In genomic region chr2:66575625-66576371, GRCh38 we compare ENCODE assay signal across 8 cellular contexts.
A peak's percentile ranks its signal among the peaks of the same experiment; 100 is the strongest.
DNase-seq lines count a peak whose midpoint lies in the region; ATAC-seq and TF ChIP-seq lines count a peak whose summit lies in the region.

No MANE protein-coding gene starts in this region.

- H3K9me3 ChIP-seq in iPS-18a (ENCODE audit: control insufficient read depth, low read depth, low read length) (no peaks in the 10 kb centered on the region), smooth muscle cell (replicated peaks; ENCODE audit: low read depth) (no peaks in the 10 kb centered on the region)

- TF ChIP-seq CTCF in smooth muscle cell (IDR thresholded peaks at IDR 0.05; ENCODE audit: borderline replicate concordance, insufficient read depth, poor library complexity, severe bottlenecking) = no peak

- H3K27me3 Mint-ChIP-seq in activated naive CD8-positive, alpha-beta T cell treated with anti-CD3 and anti-CD28 coated beads, Interleukin-2, amount 10 ng/mL, durations not matched to agents 7 days and 5 days = peaks cover 64% of the 10 kb centered on the region

- H2AFZ ChIP-seq in smooth muscle cell (ENCODE audit: low read depth) = peak overlapping the region; percentile 72

- H3K27ac Mint-ChIP-seq in activated naive CD8-positive, alpha-beta T cell treated with anti-CD3 and anti-CD28 coated beads, Interleukin-2, amount 10 ng/mL, durations not matched to agents 7 days and 5 days = no peak overlapping the region

- no peaks in the 10 kb centered on the region for H3K79me2 ChIP-seq in smooth muscle cell (ENCODE audit: low read depth)

- peaks cover 13% of the 10 kb centered on the region for H3F3A ChIP-seq in smooth muscle cell (ENCODE audit: low read depth)

- peaks cover 56% of the 10 kb centered on the region for H3K27me3 ChIP-seq in iPS-18a (ENCODE audit: control insufficient read depth, insufficient read depth, low read length)
- peaks cover 41% of the 10 kb centered on the region for H3K27me3 ChIP-seq in smooth muscle cell (ENCODE audit: low read depth)

- peaks cover 1% of the 10 kb centered on the region for H3K4me1 Mint-ChIP-seq in activated naive CD8-positive, alpha-beta T cell treated with anti-CD3 and anti-CD28 coated beads, Interleukin-2, amount 10 ng/mL, durations not matched to agents 7 days and 5 days

- no peaks in the 10 kb centered on the region for H3K36me3 ChIP-seq in iPS-18a (ENCODE audit: control insufficient read depth, low read depth, low read length)
- H3K36me3 ChIP-seq in smooth muscle cell (ENCODE audit: low read depth) = no peaks in the 10 kb centered on the region

- no peaks in the 10 kb centered on the region for H3K36me3 Mint-ChIP-seq in activated naive CD8-positive, alpha-beta T cell treated with anti-CD3 and anti-CD28 coated beads, Interleukin-2, amount 10 ng/mL, durations not matched to agents 7 days and 5 days

- peaks cover 41% of the 10 kb centered on the region for H3K4me1 ChIP-seq in iPS-18a (ENCODE audit: control insufficient read depth, low read depth, low read length)
- H3K4me1 ChIP-seq in smooth muscle cell (ENCODE audit: low read depth) = peaks cover 49% of the 10 kb centered on the region

- DNase-seq in HCEC 1CT (peak; percentile 41), smooth muscle cell (lab: John Stamatoyannopoulos, UW; ENCODE audit: unreplicated experiment) (no peak)
- peak; percentile 30 for DNase-seq in activated naive CD8-positive, alpha-beta T cell treated with anti-CD3 and anti-CD28 coated beads, Interleukin-2, amount 10 ng/mL, durations not matched to agents 7 days and 5 days

- peak overlapping the region; percentile 24 for H3K9ac ChIP-seq in iPS-18a (ENCODE audit: low read length)
- H3K9ac ChIP-seq in smooth muscle cell (ENCODE audit: low read depth) = peak overlapping the region; percentile 91

- peak overlapping the region; percentile 96 for H3K4me2 ChIP-seq in smooth muscle cell

- H3K4me3 ChIP-seq in iPS-18a (ENCODE audit: low read length) (peak overlapping the region; percentile 72), smooth muscle cell (peak overlapping the region; percentile 85)

- under 1% methylated on average over 40 of the region's 58 CpGs for WGBS in smooth muscle cell (ENCODE audit: low lambda C conversion rate)

- POLR2A ChIA-PET in activated naive CD8-positive, alpha-beta T cell treated with anti-CD3 and anti-CD28 coated beads, Interleukin-2, amount 10 ng/mL, durations not matched to agents 7 days and 5 days (lab: Charles Lee) = no interaction called here

- peak overlapping the region; percentile 32 for H3K4me3 Mint-ChIP-seq in activated naive CD8-positive, alpha-beta T cell treated with anti-CD3 and anti-CD28 coated beads, Interleukin-2, amount 10 ng/mL, durations not matched to agents 7 days and 5 days

- ATAC-seq in activated naive CD8-positive, alpha-beta T cell treated with anti-CD3 and anti-CD28 coated beads, Interleukin-2, amount 10 ng/mL, durations not matched to agents 7 days and 5 days (ENCODE audit: low read depth) = no peak
- ATAC-seq in HG02623 (IDR thresholded peaks at IDR 0.05; ENCODE audit: unreplicated experiment) (no peak), HG02642 (IDR thresholded peaks at IDR 0.05; ENCODE audit: poor library complexity, unreplicated experiment) (no peak), GM19324 (IDR thresholded peaks at IDR 0.05; ENCODE audit: low FRiP score, unreplicated experiment) (no peak), GM21423 (IDR thresholded peaks at IDR 0.05; ENCODE audit: unreplicated experiment) (no peak)

- no peaks in the 10 kb centered on the region for H3K9me3 Mint-ChIP-seq in activated naive CD8-positive, alpha-beta T cell treated with anti-CD3 and anti-CD28 coated beads, Interleukin-2, amount 10 ng/mL, durations not matched to agents 7 days and 5 days

- no peaks in the 10 kb centered on the region for H4K20me1 ChIP-seq in smooth muscle cell (ENCODE audit: low read depth)

- H3K27ac ChIP-seq in iPS-18a (ENCODE audit: low read length) (no peak overlapping the region), smooth muscle cell (ENCODE audit: low read depth) (peak overlapping the region; percentile 93)
